Comparison of ENCODE assay signal across 15 cellular contexts in genomic region chr17:76547642-76548202, GRCh38. TPM values are rescaled to one million over a fixed set of nuclear protein-coding genes. Genes with fewer than 3 reads are reported as not detected.
DNase-seq lines count a peak whose midpoint lies in the region; ATAC-seq, FAIRE-seq and TF ChIP-seq lines count a peak whose summit lies in the region.
"Had no signal": no experiment of that assay in that cellular context is flagged by ENCODE, and none has a peak within 500 bp of the region (broad histone marks: within the 10 kb centered on the region; RNA-seq: fewer than 3 reads in every experiment).

No MANE protein-coding gene starts in this region.

- no peak overlapping the region for H2AFZ ChIP-seq in HCT116 (ENCODE audit: low read depth, low read length, poor library complexity, severe bottlenecking)
- H2AFZ ChIP-seq in OCI-LY7 (ENCODE audit: low read length): no peak overlapping the region

- 89 to 93% methylated on average over 2 of the region's 2 CpGs for WGBS in thyroid gland, 2 donors

- H3K4me1 ChIP-seq in HCT116 (ENCODE audit: control insufficient read depth in 1 of 2, insufficient read depth in 2 of 2, low read length in 2 of 2) (peaks cover 0 to 13% of the 10 kb centered on the region in 2 experiments; a peak in 2 of 4 replicates), OCI-LY7 (ENCODE audit: insufficient read depth, low read length, poor library complexity, severe bottlenecking) (peaks cover 19% of the 10 kb centered on the region), thyroid gland (peaks cover 20 to 38% of the 10 kb centered on the region in 2 donors)

- TF ChIP-seq CTCF in HCT116 (IDR thresholded peaks at IDR 0.05 in 2 of 3, conservative IDR thresholded peaks at IDR 0.05 in 1 of 3; ENCODE audit: borderline replicate concordance in 1 of 3, insufficient read depth in 1 of 3, low read depth in 2 of 3, low read length in 2 of 3) (no peak), OCI-LY7 (conservative IDR thresholded peaks at IDR 0.05; ENCODE audit: low read length) (peak; percentile 67), epithelial cell of esophagus (IDR thresholded peaks at IDR 0.05; ENCODE audit: insufficient read depth, low read depth, low read length, missing control alignments) (no peak), thyroid gland (IDR thresholded peaks at IDR 0.05) (peak in 1 of 6 experiments; percentile 32)

- TSS peak; percentile 36 for BruUV-seq in HCT116 (replicated peaks; lab: Mats Ljungman, UMichigan)
- no TSS peak for BruUV-seq in OCI-LY7 (replicated peaks; lab: Mats Ljungman, UMichigan)

- H3K27me3 ChIP-seq in HCT116 (ENCODE audit: insufficient read depth, low read length) (no peaks in the 10 kb centered on the region), thyroid gland (no peaks in the 10 kb centered on the region)
- H3K27me3 ChIP-seq: MG63 had no signal

- no peak overlapping the region for H3K4me2 ChIP-seq in HCT116 (ENCODE audit: low read length)
- no peak overlapping the region for H3K4me2 ChIP-seq in OCI-LY7 (ENCODE audit: low read length)

- H3K36me3 ChIP-seq in HCT116 (ENCODE audit: control insufficient read depth in 1 of 2, insufficient read depth in 2 of 2, low read length in 2 of 2) (no peaks in the 10 kb centered on the region), OCI-LY7 (ENCODE audit: insufficient read depth, low read length) (no peaks in the 10 kb centered on the region), thyroid gland (no peaks in the 10 kb centered on the region)
- H3K36me3 ChIP-seq: tibial artery had no signal

- H3K4me3 ChIP-seq in HCT116 (replicated peaks in 1 of 2; ENCODE audit: low read depth in 1 of 2, low read length in 2 of 2) (no peak overlapping the region), OCI-LY7 (ENCODE audit: low read depth, low read length, poor library complexity, severe bottlenecking) (no peak overlapping the region), epithelial cell of esophagus (ENCODE audit: low read length) (peak overlapping the region; percentile 45), thyroid gland (replicated peaks in 1 of 3) (no peak overlapping the region)
- H3K4me3 ChIP-seq: MG63, tibial artery had no signal

- no peak for TF ChIP-seq RAD21 in HCT116 (IDR thresholded peaks at IDR 0.05; ENCODE audit: low read depth)

- H3K79me2 ChIP-seq in HCT116 (ENCODE audit: insufficient read depth, low read length) (no peaks in the 10 kb centered on the region), OCI-LY7 (ENCODE audit: insufficient read depth, low read depth, low read length) (no peaks in the 10 kb centered on the region)

- H4K20me1 ChIP-seq in HCT116 (ENCODE audit: insufficient read depth) (no peaks in the 10 kb centered on the region), OCI-LY7 (ENCODE audit: insufficient read depth, low read length) (no peaks in the 10 kb centered on the region)

- POLR2A ChIA-PET in HCT116 (lab: Charles Lee) (no interaction called here), OCI-LY7 (lab: Charles Lee) (interaction anchor here (1.1 to 1.5 kb wide), 2 partner anchors 19 to 25 kb away, joined by 4 to 7 read pairs; no protein-coding TSS in a partner anchor)

- ATAC-seq in HCT116 (no peak), GM18907 (IDR thresholded peaks at IDR 0.05; ENCODE audit: unreplicated experiment) (no peak)

- no peak for DNase-seq in HCT116 (ENCODE audit: low read depth, low spot score)
- no peak for DNase-seq in OCI-LY7 (ENCODE audit: low spot score)
- DNase-seq in epithelial cell of esophagus (ENCODE audit: low read depth): no peak
- DNase-seq in urothelium cell line (ENCODE audit: low spot score): no peak
- DNase-seq in NCI-H82 (lab: John Stamatoyannopoulos, UW): no peak
- DNase-seq in thyroid gland: no peak
- DNase-seq: NCI-H1417 treated with DMSO at 0.1 percent for 48 hours, NCI-H510A treated with DMSO at 0.1 percent for 48 hours had no signal

- no peak overlapping the region for H3K9ac ChIP-seq in HCT116 (ENCODE audit: low read length)

- no peaks in the 10 kb centered on the region for H3K9me2 ChIP-seq in HCT116 (ENCODE audit: insufficient read depth)
- H3K9me2 ChIP-seq in OCI-LY7 (ENCODE audit: insufficient read depth, low read length): no peaks in the 10 kb centered on the region

- peak; percentile 98 for FAIRE-seq in urothelium cell line (lab: Jason Lieb, UNC)
- FAIRE-seq: endometrium, small intestine, TTC549 had no signal

- CTCF ChIA-PET in HCT116 (lab: Charles Lee) (interaction anchor here (1.1 to 2.2 kb wide), 4 partner anchors 9 to 134 kb away, joined by 3 to 13 read pairs (median 7); no protein-coding TSS in a partner anchor), OCI-LY7 (lab: Charles Lee; ENCODE audit: unreplicated experiment) (interaction anchor here (1.0 kb wide), 1 partner anchor 19 kb away, joined by 7 read pairs; no protein-coding TSS in a partner anchor)

- H3K27ac ChIP-seq in HCT116 (ENCODE audit: low read depth, low read length): no peak overlapping the region
- no peak overlapping the region for H3K27ac ChIP-seq in OCI-LY7 (ENCODE audit: low read depth, low read length, poor library complexity, severe bottlenecking)
- H3K27ac ChIP-seq in thyroid gland: no peak overlapping the region
- H3K27ac ChIP-seq: tibial artery had no signal

- TF ChIP-seq POLR2A in HCT116 (IDR thresholded peaks at IDR 0.05; ENCODE audit: borderline replicate concordance, extremely low read depth, insufficient read depth, insufficient read length) (no peak), thyroid gland (IDR thresholded peaks at IDR 0.05) (no peak)

- no peaks in the 10 kb centered on the region for H3K9me3 ChIP-seq in HCT116 (ENCODE audit: control insufficient read depth in 1 of 2, insufficient read depth in 1 of 2, low read depth in 1 of 2, low read length in 2 of 2)
- no peaks in the 10 kb centered on the region for H3K9me3 ChIP-seq in OCI-LY7 (ENCODE audit: low read length)
- H3K9me3 ChIP-seq in thyroid gland: no peaks in the 10 kb centered on the region
- H3K9me3 ChIP-seq: MG63, tibial artery had no signal

- intact Hi-C loops in HCT116 (cut with micrococcal nuclease): loop anchor here (1.0 to 2.0 kb wide), 2 partner anchors 24 to 83 kb away; no protein-coding TSS in a partner anchor
- intact Hi-C loops in OCI-LY7 (cut with micrococcal nuclease; ENCODE audit: unreplicated experiment): loop anchor here (1.0 to 5.0 kb wide), 5 partner anchors 19 to 140 kb away; partner anchors contain the start of gene AANAT
- intact Hi-C loops in thyroid gland (cut with DNase I): no loop called here

- RAD21 ChIA-PET in HCT116 (lab: Charles Lee; ENCODE audit: low non-redundant PET in 1 of 2, low total read pairs in 2 of 2, uncharacterized antibody in 2 of 2, unreplicated experiment in 2 of 2): interaction anchor here in 1 of 2 experiments (1.0 kb wide), 1 partner anchor 24 kb away, joined by 3 read pairs; no protein-coding TSS in a partner anchor

TF ChIP-seq in HCT116, 20 proteins besides CTCF, POLR2A, EP300 and RAD21:
- TF ChIP-seq EGR1 (IDR thresholded peaks at IDR 0.05; ENCODE audit: low read depth): no peak
- TF ChIP-seq POLR2AphosphoS5 (IDR thresholded peaks at IDR 0.05; ENCODE audit: low read depth, low read length): no peak
- TF ChIP-seq ZBTB33 (IDR thresholded peaks at IDR 0.05; ENCODE audit: extremely low read depth, insufficient replicate concordance, low read length): no peak

RNA-seq across cellular contexts. Expression of gene PRCD, which starts 7.9 kb away (rescaled TPM):
- total RNA-seq in HCT116 (2021; ENCODE audit: unreplicated experiment) (not detected), OCI-LY7 (2022) (11.7 and 15.9 TPM in 2 replicates), thyroid gland (1 to 10 TPM; 1.5 to 8.3 (median 4.2) TPM)
- 0.39 and 0.62 TPM in 2 replicates for polyA plus RNA-seq in HCT116 (2012)
- 5.7 and 6.3 TPM in 2 replicates for total RNA-seq in OCI-LY7 (2014; rRNA removed; shearing (Covaris generic))
- total RNA-seq: activated T-helper 17 cell treated with anti-CD3 and anti-CD28 coated beads, Interleukin-2, amount 50 U/mL, for 72 hours had no signal

RNA-seq across cellular contexts. Expression of gene CYGB, which starts 10.2 kb away (rescaled TPM):
- total RNA-seq in HCT116 (2021; ENCODE audit: unreplicated experiment) (0.66 TPM), OCI-LY7 (2022) (0.22 and 0.44 TPM in 2 replicates), thyroid gland (10 to 100 TPM; 14.7 to 32.3 (median 25.6) TPM)
- 0.22 and 0.36 TPM in 2 replicates for polyA plus RNA-seq in HCT116 (2012)
- 0.33 and 0.57 TPM in 2 replicates for total RNA-seq in OCI-LY7 (2014; rRNA removed; shearing (Covaris generic))
- total RNA-seq: activated T-helper 17 cell treated with anti-CD3 and anti-CD28 coated beads, Interleukin-2, amount 50 U/mL, for 72 hours had no signal

RNA-seq across cellular contexts. Expression of gene ST6GALNAC2, which starts 37.9 kb away (rescaled TPM):
- total RNA-seq in HCT116 (2021; ENCODE audit: unreplicated experiment): 14.7 TPM
- 11.4 and 13.8 TPM in 2 replicates for polyA plus RNA-seq in HCT116 (2012)
- total RNA-seq in OCI-LY7 (2014; rRNA removed; shearing (Covaris generic)): not detected in 2 replicates
- not detected in 2 replicates for total RNA-seq in OCI-LY7 (2022)
- 10 to 100 TPM; 32.7 to 65.4 (median 42.6) TPM for total RNA-seq in thyroid gland

RNA-seq across cellular contexts. Expression of gene RHBDF2, which starts 46.5 kb away (rescaled TPM):
- total RNA-seq in HCT116 (2021; ENCODE audit: unreplicated experiment) (61.1 TPM), OCI-LY7 (2022) (158 and 173 TPM in 2 replicates), thyroid gland (10 to 100 TPM; 16.4 to 31.1 (median 22.1) TPM)
- 34.4 and 40.6 TPM in 2 replicates for polyA plus RNA-seq in HCT116 (2012)
- 122 and 144 TPM in 2 replicates for total RNA-seq in OCI-LY7 (2014; rRNA removed; shearing (Covaris generic))

Comparison
In these comparisons a context has a peak if more than half of its experiments do, and no peak if none do; other contexts are left out.
1. RNA of gene ST6GALNAC2, which starts 37.9 kb away (total RNA-seq): 32.7 to 65.4 TPM in thyroid gland and 14.7 TPM in HCT116 (single experiment); not detected in OCI-LY7; every median in the first group is over 10 times any median in the second.